In the genomic region with DNA sequence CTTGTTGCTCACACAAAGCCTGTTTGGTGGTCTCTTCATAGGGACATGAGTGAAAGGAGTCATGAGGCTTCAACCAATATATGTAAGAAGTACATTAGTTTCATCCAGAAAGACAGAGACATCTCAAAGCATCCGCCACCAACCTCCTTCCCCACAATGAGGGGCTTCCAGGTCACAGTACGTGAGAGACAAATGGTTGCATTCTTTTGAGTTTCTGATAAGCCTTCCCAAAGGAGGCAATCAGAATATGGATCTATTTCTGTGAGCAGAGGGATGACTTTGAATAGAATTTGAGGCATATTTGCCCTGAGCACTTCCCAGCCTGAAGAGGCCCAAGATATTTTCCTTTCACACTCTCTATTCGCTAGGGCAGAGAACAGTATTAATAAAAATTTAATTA, we compare ENCODE assay signal across 34 cellular contexts.
DNase-seq lines count a peak whose midpoint lies in the region; TF ChIP-seq lines count a peak whose summit lies in the region.
"Had no signal": no experiment of that assay in that cellular context is flagged by ENCODE, and none has a peak within 500 bp of the region (broad histone marks: within the 10 kb centered on the region; RNA-seq: fewer than 3 reads in every experiment).

No MANE protein-coding gene starts in this region.

- H2AK5ac ChIP-seq in mesendoderm (ENCODE audit: low read length) (no peak overlapping the region), trophoblast cell (ENCODE audit: low read length) (no peak overlapping the region)

- H3K4me3 Mint-ChIP-seq in endodermal cell (no peak overlapping the region), CD14-positive monocyte (no peak overlapping the region)
- H3K4me3 Mint-ChIP-seq in activated T-helper 1 cell treated with anti-CD3 and anti-CD28 coated beads, Interleukin-12 subunit alpha, Interleukin-12 subunit beta, Interleukin-2, Interleukin-4 antibody, amounts not matched to agents 30 ng/mL and 10 ng/mL and 1 ng/mL, durations not matched to agents 14 hours and 24 hours and 36 hours = no peak overlapping the region
- H3K4me3 Mint-ChIP-seq: B cell; CD4-positive, alpha-beta memory T cell; CD4-positive, alpha-beta T cell; CD4-positive, CD25-positive, alpha-beta regulatory T cell; CD8-positive, alpha-beta memory T cell; CD8-positive, alpha-beta T cell had no signal

- H3K36me3 ChIP-seq in HUES6 (ENCODE audit: control insufficient read depth, insufficient read depth, low read length) (no peaks in the 10 kb centered on the region), endodermal cell (ENCODE audit: control insufficient read depth, insufficient read depth, low read length) (no peaks in the 10 kb centered on the region), mesendoderm (ENCODE audit: control insufficient read depth, insufficient read depth, low read length) (no peaks in the 10 kb centered on the region), trophoblast cell (ENCODE audit: control insufficient read depth in 1 of 2, insufficient read depth in 2 of 2, low read length in 2 of 2) (no peaks in the 10 kb centered on the region)
- H3K36me3 ChIP-seq: BE2C; BLaER1; BLaER1 treated with 17β-estradiol and CSF1 and Interleukin-3, amounts not matched to agents 10 nM and 100 nM had no signal

- no peaks in the 10 kb centered on the region for H3K27me3 ChIP-seq in HUES6 (ENCODE audit: control insufficient read depth, insufficient read depth, low read length)
- H3K27me3 ChIP-seq in endodermal cell (ENCODE audit: control insufficient read depth, insufficient read depth, low read length, poor library complexity, severe bottlenecking) = no peaks in the 10 kb centered on the region
- H3K27me3 ChIP-seq in mesendoderm (ENCODE audit: insufficient read depth, low read length, poor library complexity) = no peaks in the 10 kb centered on the region
- no peaks in the 10 kb centered on the region for H3K27me3 ChIP-seq in trophoblast cell (ENCODE audit: insufficient read depth, low read length)
- H3K27me3 ChIP-seq: BE2C; BLaER1; BLaER1 treated with 17β-estradiol and CSF1 and Interleukin-3, amounts not matched to agents 10 nM and 100 nM had no signal

- H3K4ac ChIP-seq in mesendoderm (ENCODE audit: low read depth, low read length) = peak overlapping the region; percentile 91
- no peak overlapping the region for H3K4ac ChIP-seq in trophoblast cell (ENCODE audit: low read depth, low read length)

- H3K27ac ChIP-seq in HUES6 (ENCODE audit: low read depth, low read length) (no peak overlapping the region; the same call in 1 of the 2 replicates), endodermal cell (ENCODE audit: low read depth, low read length) (no peak overlapping the region), mesendoderm (ENCODE audit: low read depth, low read length) (peak overlapping the region; percentile 74), trophoblast cell (ENCODE audit: low read depth, low read length) (no peak overlapping the region)
- H3K27ac ChIP-seq: 22Rv1; A549; BLaER1; BLaER1 treated with 17β-estradiol and CSF1 and Interleukin-3, amounts not matched to agents 10 nM and 100 nM; C4-2B had no signal

- H3K14ac ChIP-seq in trophoblast cell (ENCODE audit: low read length) = no peak overlapping the region

- intact Hi-C loops in CD14-positive monocyte (cut with micrococcal nuclease) = no loop called here
- intact Hi-C loops in activated T-helper 1 cell treated with anti-CD3 and anti-CD28 coated beads, Interleukin-12 subunit alpha, Interleukin-12 subunit beta, Interleukin-2, Interleukin-4 antibody, amounts not matched to agents 30 ng/mL and 10 ng/mL and 1 ng/mL, durations not matched to agents 14 hours and 24 hours and 36 hours (cut with micrococcal nuclease) = no loop called here

- H3K4me2 ChIP-seq in mesendoderm (ENCODE audit: low read length) (no peak overlapping the region), trophoblast cell (ENCODE audit: low read length) (no peak overlapping the region)
- H3K4me2 ChIP-seq: A549; BLaER1; BLaER1 treated with 17β-estradiol and CSF1 and Interleukin-3, amounts not matched to agents 10 nM and 100 nM had no signal

- no peak overlapping the region for H4K5ac ChIP-seq in mesendoderm (ENCODE audit: low read length)

- peak overlapping the region; percentile 95 for H3K18ac ChIP-seq in mesendoderm (ENCODE audit: low read length)
- no peak overlapping the region for H3K18ac ChIP-seq in trophoblast cell (ENCODE audit: low read length)

- H3K27ac Mint-ChIP-seq in endodermal cell (peak overlapping the region; percentile 79), CD14-positive monocyte (no peak overlapping the region)
- no peak overlapping the region for H3K27ac Mint-ChIP-seq in activated T-helper 1 cell treated with anti-CD3 and anti-CD28 coated beads, Interleukin-12 subunit alpha, Interleukin-12 subunit beta, Interleukin-2, Interleukin-4 antibody, amounts not matched to agents 30 ng/mL and 10 ng/mL and 1 ng/mL, durations not matched to agents 14 hours and 24 hours and 36 hours
- H3K27ac Mint-ChIP-seq: B cell; CD4-positive, alpha-beta memory T cell; CD4-positive, alpha-beta T cell; CD8-positive, alpha-beta memory T cell; CD8-positive, alpha-beta T cell had no signal

- no peak overlapping the region for H2BK12ac ChIP-seq in trophoblast cell (ENCODE audit: low read length)

- H3K9ac ChIP-seq in HUES6 (ENCODE audit: low read length) (peak overlapping the region; percentile 44), endodermal cell (ENCODE audit: extremely low read depth, low read length, poor library complexity, severe bottlenecking) (no peak overlapping the region), mesendoderm (ENCODE audit: low read length) (peak overlapping the region; percentile 12), trophoblast cell (ENCODE audit: low read length) (no peak overlapping the region)
- H3K9ac ChIP-seq: BLaER1; BLaER1 treated with 17β-estradiol and CSF1 and Interleukin-3, amounts not matched to agents 10 nM and 100 nM had no signal

- no peak for TF ChIP-seq CTCF in endodermal cell (conservative IDR thresholded peaks at IDR 0.05)
- no peak for TF ChIP-seq CTCF in CD14-positive monocyte (IDR thresholded peaks at IDR 0.05)

- H3K56ac ChIP-seq in mesendoderm (ENCODE audit: low read length) = peak overlapping the region; percentile 54

- H3K36me3 Mint-ChIP-seq in endodermal cell (ENCODE audit: low read depth) (peaks cover 16% of the 10 kb centered on the region), CD14-positive monocyte (no peaks in the 10 kb centered on the region)
- no peaks in the 10 kb centered on the region for H3K36me3 Mint-ChIP-seq in activated T-helper 1 cell treated with anti-CD3 and anti-CD28 coated beads, Interleukin-12 subunit alpha, Interleukin-12 subunit beta, Interleukin-2, Interleukin-4 antibody, amounts not matched to agents 30 ng/mL and 10 ng/mL and 1 ng/mL, durations not matched to agents 14 hours and 24 hours and 36 hours (ENCODE audit: low read depth)
- H3K36me3 Mint-ChIP-seq: CD4-positive, CD25-positive, alpha-beta regulatory T cell; CD8-positive, alpha-beta T cell had no signal

- H3K9me3 Mint-ChIP-seq in endodermal cell (peaks cover 28% of the 10 kb centered on the region), CD14-positive monocyte (peaks cover 3 to 14% (median 6%) of the 10 kb centered on the region in 7 donors)
- H3K9me3 Mint-ChIP-seq in activated T-helper 1 cell treated with anti-CD3 and anti-CD28 coated beads, Interleukin-12 subunit alpha, Interleukin-12 subunit beta, Interleukin-2, Interleukin-4 antibody, amounts not matched to agents 30 ng/mL and 10 ng/mL and 1 ng/mL, durations not matched to agents 14 hours and 24 hours and 36 hours = no peaks in the 10 kb centered on the region
- H3K9me3 Mint-ChIP-seq: CD4-positive, alpha-beta T cell; CD8-positive, alpha-beta T cell had no signal

- H3K4me1 Mint-ChIP-seq in endodermal cell = peaks cover 44% of the 10 kb centered on the region
- H3K4me1 Mint-ChIP-seq in CD14-positive monocyte = no peaks in the 10 kb centered on the region
- no peaks in the 10 kb centered on the region for H3K4me1 Mint-ChIP-seq in activated T-helper 1 cell treated with anti-CD3 and anti-CD28 coated beads, Interleukin-12 subunit alpha, Interleukin-12 subunit beta, Interleukin-2, Interleukin-4 antibody, amounts not matched to agents 30 ng/mL and 10 ng/mL and 1 ng/mL, durations not matched to agents 14 hours and 24 hours and 36 hours (ENCODE audit: low read depth)
- H3K4me1 Mint-ChIP-seq: B cell; CD4-positive, alpha-beta memory T cell had no signal

- H4K91ac ChIP-seq in trophoblast cell (ENCODE audit: low read depth, low read length) = no peak overlapping the region

- no peaks in the 10 kb centered on the region for H3K79me1 ChIP-seq in mesendoderm (ENCODE audit: low read length)
- peaks cover 3% of the 10 kb centered on the region for H3K79me1 ChIP-seq in trophoblast cell (ENCODE audit: low read length)

- H4K8ac ChIP-seq in mesendoderm (ENCODE audit: low read depth, low read length) (no peak overlapping the region), trophoblast cell (ENCODE audit: low read depth, low read length) (peak overlapping the region; percentile 38)

- no peak overlapping the region for H3K23ac ChIP-seq in mesendoderm (ENCODE audit: low read length)
- H3K23ac ChIP-seq in trophoblast cell (ENCODE audit: low read length) = no peak overlapping the region

- no peak overlapping the region for H4K12ac ChIP-seq in trophoblast cell (ENCODE audit: low read depth, low read length)

- H3K4me1 ChIP-seq in HUES6 (ENCODE audit: control insufficient read depth, insufficient read depth, low read length) (peaks cover 11% of the 10 kb centered on the region; the same call in 1 of the 2 replicates), endodermal cell (ENCODE audit: control insufficient read depth, insufficient read depth, low read length) (no peaks in the 10 kb centered on the region), mesendoderm (ENCODE audit: control insufficient read depth, low read depth, low read length) (peaks cover 5% of the 10 kb centered on the region), trophoblast cell (ENCODE audit: control insufficient read depth in 1 of 2, insufficient read depth in 2 of 2, low read length in 2 of 2) (peaks cover 2 to 3% of the 10 kb centered on the region in 2 experiments)
- H3K4me1 ChIP-seq: A549, BE2C, BLaER1, Caco-2 had no signal

- WGBS in endodermal cell (ENCODE audit: insufficient coverage in 1 of 2, insufficient read length in 1 of 2), 2 experiments = no CpG with 5 or more reads among the region's 3 CpGs
- WGBS in mesendoderm (ENCODE audit: extremely low coverage, insufficient coverage, low lambda C conversion rate) = no CpG with 5 or more reads among the region's 3 CpGs
- WGBS in trophoblast cell (ENCODE audit: extremely low coverage, insufficient coverage, insufficient read length) = no CpG with 5 or more reads among the region's 3 CpGs

- peak overlapping the region; percentile 86 for H2BK5ac ChIP-seq in mesendoderm (ENCODE audit: low read length)
- H2BK5ac ChIP-seq in trophoblast cell (ENCODE audit: low read depth, low read length, poor library complexity) = no peak overlapping the region

- H3K9me3 ChIP-seq in HUES6 (ENCODE audit: control insufficient read depth, insufficient read depth, low read depth, low read length) = peaks cover 6% of the 10 kb centered on the region; the same call in 1 of the 2 replicates
- H3K9me3 ChIP-seq in endodermal cell (ENCODE audit: control insufficient read depth, low read length) = no peaks in the 10 kb centered on the region
- no peaks in the 10 kb centered on the region for H3K9me3 ChIP-seq in trophoblast cell (ENCODE audit: insufficient read depth, low read depth, low read length)
- H3K9me3 ChIP-seq: A549; BE2C; BLaER1; BLaER1 treated with 17β-estradiol and CSF1 and Interleukin-3, amounts not matched to agents 10 nM and 100 nM; Caco-2 had no signal

- DNase-seq in endodermal cell (no peak), mesendoderm (peak; percentile 91), trophoblast cell (peak in 1 of 2 donors; percentile 10), NCI-H2196 treated with DMSO at 0.1 percent for 48 hours (lab: John Stamatoyannopoulos, UW; ENCODE audit: unreplicated experiment) (no peak), CD14-positive monocyte (ENCODE audit: low spot score) (no peak), pons (ENCODE audit: low spot score) (no peak)
- no peak for DNase-seq in activated T-helper 1 cell treated with anti-CD3 and anti-CD28 coated beads, Interleukin-12 subunit alpha, Interleukin-12 subunit beta, Interleukin-2, Interleukin-4 antibody, amounts not matched to agents 30 ng/mL and 10 ng/mL and 1 ng/mL, durations not matched to agents 14 hours and 24 hours and 36 hours (ENCODE audit: low spot score)
- DNase-seq: 8988T; ACHN; AML-193; BE2C; C1 segment of cervical spinal cord; Caco-2; Calu3; CD4-positive, alpha-beta memory T cell; CD4-positive, alpha-beta T cell; CD4-positive, CD25-positive, alpha-beta regulatory T cell; CD8-positive, alpha-beta memory T cell; CD8-positive, alpha-beta T cell; COR-L47; DMS 273 treated with DMSO at 0.1 percent for 48 hours; DMS153; DMS53; DMS79; DMS79 treated with DMSO at 0.1 percent for 48 hours; DND-41; EL had no signal

- peak overlapping the region; percentile 95 for H2BK120ac ChIP-seq in mesendoderm (ENCODE audit: low read depth, low read length)
- H2BK120ac ChIP-seq in trophoblast cell (ENCODE audit: insufficient read depth, low read length, poor library complexity) = no peak overlapping the region

- H2BK15ac ChIP-seq in mesendoderm (replicated peaks; ENCODE audit: low read depth) = no peak overlapping the region

- H3K27me3 Mint-ChIP-seq in endodermal cell (ENCODE audit: insufficient read depth) = no peaks in the 10 kb centered on the region
- no peaks in the 10 kb centered on the region for H3K27me3 Mint-ChIP-seq in CD14-positive monocyte (ENCODE audit: low read depth in 3 of 3)
- peaks cover 2% of the 10 kb centered on the region for H3K27me3 Mint-ChIP-seq in activated T-helper 1 cell treated with anti-CD3 and anti-CD28 coated beads, Interleukin-12 subunit alpha, Interleukin-12 subunit beta, Interleukin-2, Interleukin-4 antibody, amounts not matched to agents 30 ng/mL and 10 ng/mL and 1 ng/mL, durations not matched to agents 14 hours and 24 hours and 36 hours (ENCODE audit: insufficient read depth)
- H3K27me3 Mint-ChIP-seq: CD4-positive, alpha-beta memory T cell; CD4-positive, alpha-beta T cell had no signal

- H3K79me2 ChIP-seq in mesendoderm (ENCODE audit: control insufficient read depth, insufficient read depth, low read length) = no peaks in the 10 kb centered on the region
- no peaks in the 10 kb centered on the region for H3K79me2 ChIP-seq in trophoblast cell (ENCODE audit: control insufficient read depth, insufficient read depth, low read length, poor library complexity)

- no peak overlapping the region for H3K4me3 ChIP-seq in HUES6 (ENCODE audit: low read depth, low read length)
- no peak overlapping the region for H3K4me3 ChIP-seq in endodermal cell (ENCODE audit: low read length)
- no peak overlapping the region for H3K4me3 ChIP-seq in mesendoderm (ENCODE audit: low read length)
- no peak overlapping the region for H3K4me3 ChIP-seq in trophoblast cell (ENCODE audit: low read depth, low read length)
- H3K4me3 ChIP-seq: A549; BLaER1; BLaER1 treated with 17β-estradiol and CSF1 and Interleukin-3, amounts not matched to agents 10 nM and 100 nM had no signal

- H2AFZ ChIP-seq in trophoblast cell (ENCODE audit: insufficient read depth, low read length, poor library complexity) = no peak overlapping the region

Comparison
In these comparisons a context has a peak if more than half of its experiments do, and no peak if none do; other contexts are left out.
1. H3K9ac ChIP-seq: peak in HUES6 (single experiment) and mesendoderm (single experiment); none in endodermal cell (single experiment) and trophoblast cell (single experiment).